In genomic region chr4:74431113-74431826, GRCh38 we compare ENCODE assay signal across 13 cellular contexts. TPM values are rescaled to one million over a fixed set of nuclear protein-coding genes. Genes with fewer than 3 reads are reported as not detected.
DNase-seq lines count a peak whose midpoint lies in the region; ATAC-seq and TF ChIP-seq lines count a peak whose summit lies in the region.
"Had no signal": no experiment of that assay in that cellular context is flagged by ENCODE, and none has a peak within 500 bp of the region (broad histone marks: within the 10 kb centered on the region; RNA-seq: fewer than 3 reads in every experiment).

No MANE protein-coding gene starts in this region.

- peak; percentile 27 for TF ChIP-seq EP300 in transverse colon (IDR thresholded peaks at IDR 0.05; ENCODE audit: low read depth)

- H3K27ac Mint-ChIP-seq in T-cell, result no peak overlapping the region
- H3K27ac Mint-ChIP-seq: activated T-helper 17 cell treated with anti-CD3 and anti-CD28 coated beads, Interleukin-2, amount 50 U/mL, for 72 hours had no signal

- TF ChIP-seq CTCF in cardiac fibroblast (IDR thresholded peaks at IDR 0.05; ENCODE audit: low read depth, low read length) (no peak), transverse colon (IDR thresholded peaks at IDR 0.05) (no peak)

- H3K27me3 Mint-ChIP-seq in T-cell, result peaks cover 2 to 12% of the 10 kb centered on the region in 2 donors

- H3K36me3 Mint-ChIP-seq in T-cell, result no peaks in the 10 kb centered on the region

- intact Hi-C loops in transverse colon (cut with DNase I; ENCODE audit: low total_unique reads), result no loop called here

- WGBS in transverse colon (ENCODE audit: low coverage in 1 of 2), 2 donors, result 73 to 74% methylated on average over 11 of the region's 11 CpGs

- POLR2A ChIA-PET in T-cell (lab: Charles Lee), result no interaction called here

- no peak for TF ChIP-seq POLR2A in transverse colon (IDR thresholded peaks at IDR 0.05)

- ATAC-seq in HG03460 (IDR thresholded peaks at IDR 0.05; ENCODE audit: unreplicated experiment) (peak; percentile 94), T-cell (replicated peaks in 1 of 4) (no peak)
- no peak for ATAC-seq in activated CD4-positive, CD25-positive, alpha-beta regulatory T cell treated with anti-CD3 and anti-CD28 coated beads, Interleukin-2, amount 50 U/mL, for 24 hours
- ATAC-seq: activated T-helper 17 cell treated with anti-CD3 and anti-CD28 coated beads, Interleukin-2, amount 50 U/mL, for 72 hours had no signal

- DNase-seq in SKM-1 treated with dmso at 0.1 percent for 144 hours (lab: John Stamatoyannopoulos, UW; ENCODE audit: unreplicated experiment) (peak; percentile 40), SKM-1 (lab: John Stamatoyannopoulos, UW; ENCODE audit: unreplicated experiment) (no peak), cardiac fibroblast (ENCODE audit: low read depth in 2 of 2) (peak; percentile 91 to 96), transverse colon (no peak), GM19238 (ENCODE audit: insufficient read length, low spot score) (no peak), T-cell (no peak)
- DNase-seq: midbrain; NCI-H187 treated with DMSO at 0.1 percent for 48 hours; stimulated activated CD4-positive, alpha-beta T cell treated with anti-CD3 and anti-CD28 coated beads, Interleukin-2, amount 100 ng/mL, for 48 hours had no signal

- no peaks in the 10 kb centered on the region for H3K9me3 ChIP-seq in transverse colon

- H3K27ac ChIP-seq in transverse colon, result peak overlapping the region in 1 of 4 donors; percentile 41
- H3K27ac ChIP-seq: 22Rv1 had no signal

- CTCF ChIA-PET in T-cell (lab: Charles Lee), result no interaction called here

- no peaks in the 10 kb centered on the region for H3K27me3 ChIP-seq in transverse colon

- no peaks in the 10 kb centered on the region for H3K36me3 ChIP-seq in transverse colon

- H3K9me3 Mint-ChIP-seq in T-cell, result no peaks in the 10 kb centered on the region
- H3K9me3 Mint-ChIP-seq: activated T-helper 17 cell treated with anti-CD3 and anti-CD28 coated beads, Interleukin-2, amount 50 U/mL, for 72 hours had no signal

- in situ Hi-C loops in transverse colon (cut with MboI; ENCODE audit: low pct_ligation_motif_present in 1 of 4, low pct_unique_long_range_greater_than_20kb in 1 of 4, low sequenced_read_pairs in 3 of 4), result no loop called here

- no peaks in the 10 kb centered on the region for H3K4me1 Mint-ChIP-seq in T-cell
- H3K4me1 Mint-ChIP-seq: activated T-helper 17 cell treated with anti-CD3 and anti-CD28 coated beads, Interleukin-2, amount 50 U/mL, for 72 hours had no signal

- H3K4me3 Mint-ChIP-seq in T-cell, result no peak overlapping the region
- H3K4me3 Mint-ChIP-seq: activated T-helper 17 cell treated with anti-CD3 and anti-CD28 coated beads, Interleukin-2, amount 50 U/mL, for 72 hours had no signal

- H3K4me3 ChIP-seq in cardiac fibroblast (replicated peaks in 1 of 2; ENCODE audit: low read depth in 2 of 2, low read length in 2 of 2) (no peak overlapping the region), transverse colon (no peak overlapping the region)

- no peaks in the 10 kb centered on the region for H3K4me1 ChIP-seq in transverse colon

RNA-seq across cellular contexts. Expression of gene AREG, which starts 13.7 kb away (rescaled TPM):
- total RNA-seq in transverse colon, result 10 to 100 TPM; 16.4 to 44.2 (median 27.1) TPM
- total RNA-seq in T-cell, result 10 to 100 TPM in 2 of 5 donors, 1 to 10 TPM in 1, under 1 TPM in 2; 0.54 to 29.4 (median 1.1) TPM

Comparison
In these comparisons a context has a peak if more than half of its experiments do, and no peak if none do; other contexts are left out.
1. DNase-seq: peak in SKM-1 treated with dmso at 0.1 percent for 144 hours (single experiment) and cardiac fibroblast (2 of 2); none in SKM-1 (single experiment), transverse colon (single experiment), GM19238 (single experiment) and T-cell (0 of 34).